8 cellular contexts compared by ENCODE assay signal in genomic region chr10:30027057-30028005, GRCh38. TPM values are rescaled to one million over a fixed set of nuclear protein-coding genes. Genes with fewer than 3 reads are reported as not detected.
DNase-seq lines count a peak whose midpoint lies in the region; ATAC-seq and TF ChIP-seq lines count a peak whose summit lies in the region.

No MANE protein-coding gene starts in this region.

- H3K4me3 Mint-ChIP-seq in T-cell, result peak overlapping the region; percentile 42 to 76 (median 67)
- H3K4me3 Mint-ChIP-seq in activated naive CD8-positive, alpha-beta T cell treated with anti-CD3 and anti-CD28 coated beads for 36 hours, result peak overlapping the region; percentile 76

- no peaks in the 10 kb centered on the region for H3K9me3 Mint-ChIP-seq in T-cell
- no peaks in the 10 kb centered on the region for H3K9me3 Mint-ChIP-seq in activated naive CD8-positive, alpha-beta T cell treated with anti-CD3 and anti-CD28 coated beads for 36 hours

- peaks cover 39 to 47% (median 41%) of the 10 kb centered on the region in 3 donors for H3K4me1 Mint-ChIP-seq in T-cell
- H3K4me1 Mint-ChIP-seq in activated naive CD8-positive, alpha-beta T cell treated with anti-CD3 and anti-CD28 coated beads for 36 hours, result peaks cover 27% of the 10 kb centered on the region

- peaks cover 46 to 67% of the 10 kb centered on the region in 2 donors for H3K27me3 Mint-ChIP-seq in T-cell
- H3K27me3 Mint-ChIP-seq in activated naive CD8-positive, alpha-beta T cell treated with anti-CD3 and anti-CD28 coated beads for 36 hours, result peaks cover 88% of the 10 kb centered on the region

- TF ChIP-seq CTCF in A673 (conservative IDR thresholded peaks at IDR 0.05; ENCODE audit: low read depth, low read length) (no peak), liver (IDR thresholded peaks at IDR 0.05; ENCODE audit: low read depth, low read length, missing input control) (peak; percentile 18)

- peak; percentile 95 for ATAC-seq in GM18907 (IDR thresholded peaks at IDR 0.05; ENCODE audit: unreplicated experiment)
- peak; percentile 92 for ATAC-seq in HG03159 (IDR thresholded peaks at IDR 0.05; ENCODE audit: unreplicated experiment)
- peak; percentile 97 to 100 (median 99) for ATAC-seq in T-cell (replicated peaks in 1 of 4)

- H3K36me3 ChIP-seq in A673 (ENCODE audit: insufficient read depth, low read length, poor library complexity, severe bottlenecking) (peaks cover 55% of the 10 kb centered on the region), liver (ENCODE audit: control insufficient read depth in 4 of 4, insufficient read depth in 3 of 4, low read depth in 1 of 4, low read length in 3 of 4) (no peaks in the 10 kb centered on the region)

- intact Hi-C loops in A673 (cut with micrococcal nuclease; ENCODE audit: unreplicated experiment), result no loop called here

- no peak overlapping the region for H3K9ac ChIP-seq in liver (ENCODE audit: low read depth in 1 of 2, low read length in 2 of 2)

- no peaks in the 10 kb centered on the region for H3K4me1 ChIP-seq in A673 (ENCODE audit: insufficient read depth, low read length, poor library complexity, severe bottlenecking)
- H3K4me1 ChIP-seq in liver (ENCODE audit: control insufficient read depth in 4 of 4, insufficient read depth in 4 of 4, low read length in 3 of 4), result peaks cover 0 to 11% (median 5%) of the 10 kb centered on the region in 4 donors

- H3K36me3 Mint-ChIP-seq in T-cell, result no peaks in the 10 kb centered on the region
- H3K36me3 Mint-ChIP-seq in activated naive CD8-positive, alpha-beta T cell treated with anti-CD3 and anti-CD28 coated beads for 36 hours, result peaks cover 2% of the 10 kb centered on the region

- H3K27me3 ChIP-seq in A673 (replicated peaks; ENCODE audit: insufficient read depth, low read depth, low read length, poor library complexity), result no peaks in the 10 kb centered on the region
- no peaks in the 10 kb centered on the region for H3K27me3 ChIP-seq in liver (ENCODE audit: control insufficient read depth in 4 of 4, insufficient read depth in 4 of 4, low read length in 3 of 4)

- 61% methylated on average over 42 of the region's 42 CpGs for WGBS in liver

- CTCF ChIA-PET in A673 (lab: Charles Lee) (interaction anchor here (0.6 kb wide), 1 partner anchor 25 kb away, joined by 6 read pairs; no protein-coding TSS in a partner anchor), T-cell (lab: Charles Lee) (interaction anchor here in 1 of 2 donors (0.6 to 1.7 kb wide), 14 partner anchors 15 to 555 kb away, joined by 3 to 12 read pairs (median 3); no protein-coding TSS in a partner anchor)

- H3K4me3 ChIP-seq in A673 (ENCODE audit: low read depth, low read length, poor library complexity, severe bottlenecking) (no peak overlapping the region), liver (ENCODE audit: low read depth in 1 of 3, low read length in 3 of 3) (no peak overlapping the region)

- no peak for DNase-seq in A673 (ENCODE audit: low spot score)
- peak; percentile 70 to 94 (median 90) for DNase-seq in T-cell
- DNase-seq in activated naive CD8-positive, alpha-beta T cell treated with anti-CD3 and anti-CD28 coated beads for 36 hours, result peak; percentile 87
- DNase-seq in stimulated activated CD8-positive, alpha-beta memory T cell treated with anti-CD3 and anti-CD28 coated beads, Interleukin-7, amount 100 ng/mL, for 1 hour (ENCODE audit: low read depth in 2 of 2), result peak; percentile 61 to 66
- DNase-seq in epidermal melanocyte (ENCODE audit: insufficient read length, low spot score), result no peak

- TSS peak; percentile 25 for BruUV-seq in A673 (replicated peaks; lab: Mats Ljungman, UMichigan)

- H3K9me3 ChIP-seq in A673 (ENCODE audit: low read depth, low read length, poor library complexity, severe bottlenecking) (no peaks in the 10 kb centered on the region), liver (ENCODE audit: control insufficient read depth in 4 of 4, low read length in 3 of 4) (no peaks in the 10 kb centered on the region)

- H3K27ac Mint-ChIP-seq in T-cell, result peak overlapping the region in 1 of 2 donors; percentile 62
- peak overlapping the region; percentile 90 for H3K27ac Mint-ChIP-seq in activated naive CD8-positive, alpha-beta T cell treated with anti-CD3 and anti-CD28 coated beads for 36 hours

- peak; percentile 28 to 45 for TF ChIP-seq RAD21 in liver (IDR thresholded peaks at IDR 0.05)

- POLR2A ChIA-PET in A673 (lab: Charles Lee; ENCODE audit: low non-redundant PET) (no interaction called here), T-cell (lab: Charles Lee) (interaction anchor here in 1 of 2 donors (0.7 kb wide), 1 partner anchor 321 kb away, joined by 3 read pairs; no protein-coding TSS in a partner anchor)

- H3K27ac ChIP-seq in A673 (ENCODE audit: low read depth, low read length, poor library complexity, severe bottlenecking), result no peak overlapping the region
- H3K27ac ChIP-seq in liver (ENCODE audit: low read depth in 1 of 2, low read length in 2 of 2), result peak overlapping the region; percentile 42 to 46

TF ChIP-seq in liver, 16 proteins besides CTCF, POLR2A, EP300 and RAD21:
- TF ChIP-seq HNF4G (IDR thresholded peaks at IDR 0.05), result no peak
- TF ChIP-seq HNF4A (conservative IDR thresholded peaks at IDR 0.05), result no peak
- TF ChIP-seq, protein P1, sequence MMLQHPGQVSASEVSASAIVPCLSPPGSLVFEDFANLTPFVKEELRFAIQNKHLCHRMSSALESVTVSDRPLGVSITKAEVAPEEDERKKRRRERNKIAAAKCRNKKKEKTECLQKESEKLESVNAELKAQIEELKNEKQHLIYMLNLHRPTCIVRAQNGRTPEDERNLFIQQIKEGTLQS (IDR thresholded peaks at IDR 0.05), result no peak
- TF ChIP-seq, protein P2, sequence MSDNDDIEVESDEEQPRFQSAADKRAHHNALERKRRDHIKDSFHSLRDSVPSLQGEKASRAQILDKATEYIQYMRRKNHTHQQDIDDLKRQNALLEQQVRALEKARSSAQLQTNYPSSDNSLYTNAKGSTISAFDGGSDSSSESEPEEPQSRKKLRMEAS (IDR thresholded peaks at IDR 0.05), result no peak
- TF ChIP-seq, protein P3, sequence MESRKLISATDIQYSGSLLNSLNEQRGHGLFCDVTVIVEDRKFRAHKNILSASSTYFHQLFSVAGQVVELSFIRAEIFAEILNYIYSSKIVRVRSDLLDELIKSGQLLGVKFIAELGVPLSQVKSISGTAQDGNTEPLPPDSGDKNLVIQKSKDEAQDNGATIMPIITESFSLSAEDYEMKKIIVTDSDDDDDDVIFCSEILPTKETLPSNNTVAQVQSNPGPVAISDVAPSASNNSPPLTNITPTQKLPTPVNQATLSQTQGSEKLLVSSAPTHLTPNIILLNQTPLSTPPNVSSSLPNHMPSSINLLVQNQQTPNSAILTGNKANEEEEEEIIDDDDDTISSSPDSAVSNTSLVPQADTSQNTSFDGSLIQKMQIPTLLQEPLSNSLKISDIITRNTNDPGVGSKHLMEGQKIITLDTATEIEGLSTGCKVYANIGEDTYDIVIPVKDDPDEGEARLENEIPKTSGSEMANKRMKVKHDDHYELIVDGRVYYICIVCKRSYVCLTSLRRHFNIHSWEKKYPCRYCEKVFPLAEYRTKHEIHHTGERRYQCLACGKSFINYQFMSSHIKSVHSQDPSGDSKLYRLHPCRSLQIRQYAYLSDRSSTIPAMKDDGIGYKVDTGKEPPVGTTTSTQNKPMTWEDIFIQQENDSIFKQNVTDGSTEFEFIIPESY (IDR thresholded peaks at IDR 0.05), result no peak
- TF ChIP-seq RXRA (IDR thresholded peaks at IDR 0.05), result no peak
- no peak for TF ChIP-seq YY1 (IDR thresholded peaks at IDR 0.05)
- TF ChIP-seq GABPA (IDR thresholded peaks at IDR 0.05 in 1 of 2, conservative IDR thresholded peaks at IDR 0.05 in 1 of 2), result no peak
- TF ChIP-seq EGR1 (IDR thresholded peaks at IDR 0.05; ENCODE audit: low read depth in 2 of 2), result no peak
- no peak for TF ChIP-seq TAF1 (conservative IDR thresholded peaks at IDR 0.05)
- TF ChIP-seq FOXA1 (IDR thresholded peaks at IDR 0.05), result no peak
- no peak for TF ChIP-seq JUND (IDR thresholded peaks at IDR 0.05)
- TF ChIP-seq REST (IDR thresholded peaks at IDR 0.05), result no peak

RNA-seq across cellular contexts. Expression of gene JCAD, which starts 32.1 kb away (rescaled TPM):
- total RNA-seq in A673 (2021) (62.0 and 65.8 TPM in 2 replicates), T-cell (under 1 TPM in 3 of 5 donors, not detected in 2; 0.06 to 0.32 (median 0.10) TPM), liver (1 to 10 TPM; 1.1 to 3.2 TPM)
- under 1 TPM; 0.02 to 0.14 TPM for total RNA-seq in activated naive CD8-positive, alpha-beta T cell treated with anti-CD3 and anti-CD28 coated beads for 36 hours
- polyA plus RNA-seq in liver, result 1 to 10 TPM in 1 of 2 donors, under 1 TPM in 1; 0.77 to 1.1 TPM

Comparison
In these comparisons a context has a peak if more than half of its experiments do, and no peak if none do; other contexts are left out.
1. DNase-seq: peak in T-cell (34 of 34), activated naive CD8-positive, alpha-beta T cell treated with anti-CD3 and anti-CD28 coated beads for 36 hours (single experiment) and stimulated activated CD8-positive, alpha-beta memory T cell treated with anti-CD3 and anti-CD28 coated beads, Interleukin-7, amount 100 ng/mL, for 1 hour (2 of 2); none in A673 (single experiment) and epidermal melanocyte (single experiment).
2. RNA of gene JCAD, which starts 32.1 kb away (total RNA-seq): 62.0 to 65.8 TPM in A673; 1.1 to 3.2 TPM in liver, 0.02 to 0.14 TPM in activated naive CD8-positive, alpha-beta T cell treated with anti-CD3 and anti-CD28 coated beads for 36 hours and 0.06 to 0.32 TPM in T-cell; every median in the first group is over 10 times any median in the second.
3. Peak in every context shown above with its lines, with median percentiles within 50 percentile points of each other: ATAC-seq.